Comparison of ENCODE assay signal across 18 cellular contexts in the genomic region with DNA sequence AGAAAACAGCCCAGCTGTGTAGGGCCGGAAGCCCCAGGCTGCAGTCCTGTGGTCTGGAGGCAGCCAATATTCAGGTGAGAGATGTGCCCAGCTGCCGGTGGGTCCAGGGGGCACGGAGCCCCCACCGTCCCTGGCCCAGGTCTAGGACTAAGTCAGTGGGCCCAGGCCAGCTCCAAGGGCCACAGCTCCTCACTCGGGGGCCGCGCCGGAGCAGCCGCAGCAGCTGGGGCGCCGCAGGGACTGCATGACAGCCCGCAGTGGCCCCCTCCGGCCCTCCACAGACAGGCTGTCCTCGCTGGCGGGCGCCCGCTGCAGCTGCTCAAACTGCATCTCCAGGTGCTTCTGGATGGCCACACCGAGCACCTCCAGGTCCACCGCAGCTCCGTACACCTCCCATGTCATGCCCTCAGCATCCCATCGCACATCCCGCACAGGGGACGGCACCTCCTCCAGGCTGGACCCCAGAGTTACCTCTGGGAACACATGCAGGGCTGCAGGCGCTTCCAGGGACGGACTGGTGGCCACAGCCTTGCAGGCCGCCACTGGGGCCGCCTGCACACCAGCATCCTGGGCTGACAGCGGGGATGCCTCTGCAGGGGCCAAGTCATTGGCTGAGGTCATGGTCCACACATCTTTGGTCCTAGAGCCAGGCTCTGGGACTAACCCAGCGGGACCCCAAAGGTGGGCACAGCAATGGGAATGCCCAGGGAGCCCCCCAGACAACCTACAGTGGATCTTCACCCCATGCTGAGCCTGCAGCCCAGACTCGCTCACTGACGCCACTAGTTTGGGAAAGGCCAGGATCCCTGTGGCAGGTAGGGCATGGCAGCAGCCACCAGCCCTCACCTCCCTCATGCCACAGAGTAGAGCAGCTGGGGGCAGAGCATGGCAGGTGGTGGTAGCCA. TPM values are rescaled to one million over a fixed set of nuclear protein-coding genes. Genes with fewer than 3 reads are reported as not detected.
DNase-seq lines count a peak whose midpoint lies in the region; ATAC-seq, FAIRE-seq and TF ChIP-seq lines count a peak whose summit lies in the region.
"Had no signal": no experiment of that assay in that cellular context is flagged by ENCODE, and none has a peak within 500 bp of the region (broad histone marks: within the 10 kb centered on the region; RNA-seq: fewer than 3 reads in every experiment).

No MANE protein-coding gene starts in this region.

- H3K4me1 ChIP-seq in Peyer's patch = no peaks in the 10 kb centered on the region
- no peaks in the 10 kb centered on the region for H3K4me1 ChIP-seq in pancreas
- peaks cover 18% of the 10 kb centered on the region for H3K4me1 ChIP-seq in PC-3 (ENCODE audit: insufficient read depth, low read length)
- H3K4me1 ChIP-seq: breast epithelium had no signal

- H3K27me3 ChIP-seq in Peyer's patch (no peaks in the 10 kb centered on the region), pancreas (no peaks in the 10 kb centered on the region), PC-3 (ENCODE audit: low read length) (no peaks in the 10 kb centered on the region)
- H3K27me3 ChIP-seq: breast epithelium had no signal

- intact Hi-C loops in CD14-positive monocyte (cut with micrococcal nuclease) (no loop called here), Right ventricle myocardium superior (cut with DNase I) (no loop called here), pancreas (cut with DNase I) (no loop called here), PC-3 (cut with micrococcal nuclease) (no loop called here)

- no peak overlapping the region for H3K9ac ChIP-seq in PC-3 (ENCODE audit: low read length)
- H3K9ac ChIP-seq: parathyroid adenoma had no signal

- no peak overlapping the region for H3K4me3 ChIP-seq in Peyer's patch
- H3K4me3 ChIP-seq in pancreas = no peak overlapping the region
- no peak overlapping the region for H3K4me3 ChIP-seq in PC-3 (ENCODE audit: low read length)
- H3K4me3 ChIP-seq: breast epithelium, lung had no signal

- H3K9me2 ChIP-seq in PC-3 (replicated peaks; ENCODE audit: low read length) = no peaks in the 10 kb centered on the region

- H3K4me1 Mint-ChIP-seq in CD14-positive monocyte = peaks cover 4% of the 10 kb centered on the region

- H3K9me3 ChIP-seq in Peyer's patch (no peaks in the 10 kb centered on the region), pancreas (no peaks in the 10 kb centered on the region), PC-3 (ENCODE audit: low read length) (no peaks in the 10 kb centered on the region)
- H3K9me3 ChIP-seq: breast epithelium had no signal

- ATAC-seq in Right ventricle myocardium superior (ENCODE audit: poor library complexity) = no peak
- no peak for ATAC-seq in pancreas
- no peak for ATAC-seq in GM19351 (IDR thresholded peaks at IDR 0.05; ENCODE audit: unreplicated experiment)
- ATAC-seq in PC-3 = no peak
- ATAC-seq in GM19328 (IDR thresholded peaks at IDR 0.05; ENCODE audit: unreplicated experiment) = no peak
- ATAC-seq: activated T-cell treated with anti-CD3 and anti-CD28 coated beads, Interleukin-2, amount 50 U/mL, for 4 hours had no signal

- CTCF ChIA-PET in PC-3 (lab: Charles Lee) = no interaction called here

- TF ChIP-seq CTCF in CD14-positive monocyte (IDR thresholded peaks at IDR 0.05) (peak; percentile 5), Peyer's patch (IDR thresholded peaks at IDR 0.05) (no peak), pancreas (IDR thresholded peaks at IDR 0.05) (no peak), PC-3 (conservative IDR thresholded peaks at IDR 0.05; ENCODE audit: low read depth, low read length) (no peak)

- FAIRE-seq in pancreas (lab: Jason Lieb, UNC) = no peak
- FAIRE-seq: GM18507 had no signal

- peak; percentile 48 for DNase-seq in CD14-positive monocyte (ENCODE audit: low spot score)
- DNase-seq in Peyer's patch = peak; percentile 15 to 52 (median 48)
- peak; percentile 44 for DNase-seq in Right ventricle myocardium superior
- peak in 5 of 6 donors; percentile 2 to 84 (median 13) for DNase-seq in pancreas
- DNase-seq in PC-3 = no peak
- no peak for DNase-seq in NCI-H2227 (lab: John Stamatoyannopoulos, UW; ENCODE audit: unreplicated experiment)
- DNase-seq: activated T-cell treated with anti-CD3 and anti-CD28 coated beads, Interleukin-2, amount 50 U/mL, for 4 hours; C1 segment of cervical spinal cord; KG1; NCI-H1694 treated with DMSO at 0.1 percent for 48 hours; NCI-H748 treated with DMSO at 0.1 percent for 48 hours had no signal

- H3F3A ChIP-seq in PC-3 (ENCODE audit: low read length, unreplicated experiment) = no peaks in the 10 kb centered on the region

- no TSS peak for BruUV-seq in PC-3 (replicated peaks; lab: Mats Ljungman, UMichigan)

- POLR2A ChIA-PET in PC-3 (lab: Charles Lee; ENCODE audit: unreplicated experiment) = no interaction called here

- H3K4me2 ChIP-seq in PC-3 (ENCODE audit: low read length) = no peak overlapping the region

- no peak for TF ChIP-seq POLR2A in Peyer's patch (IDR thresholded peaks at IDR 0.05)

- no peaks in the 10 kb centered on the region for H3K79me2 ChIP-seq in PC-3 (ENCODE audit: low read length)
- H3K79me2 ChIP-seq: parathyroid adenoma had no signal

- H3K36me3 Mint-ChIP-seq in CD14-positive monocyte = no peaks in the 10 kb centered on the region

- no peaks in the 10 kb centered on the region for H3K9me3 Mint-ChIP-seq in CD14-positive monocyte
- H3K9me3 Mint-ChIP-seq: activated T-cell treated with anti-CD3 and anti-CD28 coated beads, Interleukin-2, amount 50 U/mL, for 4 hours had no signal

- 89 to 92% methylated on average over 31 of the region's 31 CpGs for WGBS in pancreas, 2 donors

- H3K36me3 ChIP-seq in Peyer's patch (no peaks in the 10 kb centered on the region), pancreas (no peaks in the 10 kb centered on the region), PC-3 (ENCODE audit: low read depth, low read length) (no peaks in the 10 kb centered on the region)
- H3K36me3 ChIP-seq: breast epithelium had no signal

- H3K27me3 Mint-ChIP-seq in CD14-positive monocyte (ENCODE audit: low read depth in 3 of 3) = peaks cover 0 to 2% (median 0%) of the 10 kb centered on the region in 3 donors

- H2AFZ ChIP-seq in PC-3 (ENCODE audit: low read length) = no peak overlapping the region
- H2AFZ ChIP-seq: parathyroid adenoma had no signal

- H4K20me1 ChIP-seq in PC-3 (ENCODE audit: low read length) = no peaks in the 10 kb centered on the region

- no peak overlapping the region for H3K4me3 Mint-ChIP-seq in CD14-positive monocyte
- H3K4me3 Mint-ChIP-seq: activated T-cell treated with anti-CD3 and anti-CD28 coated beads, Interleukin-2, amount 50 U/mL, for 4 hours had no signal

- H3K27ac Mint-ChIP-seq in CD14-positive monocyte = no peak overlapping the region

- H3K27ac ChIP-seq in Peyer's patch (no peak overlapping the region), pancreas (no peak overlapping the region), PC-3 (ENCODE audit: low read length) (no peak overlapping the region)
- H3K27ac ChIP-seq: breast epithelium, parathyroid adenoma had no signal

RNA-seq across cellular contexts. Expression of a gene that starts 7.0 kb away (rescaled TPM):
- polyA plus RNA-seq in CD14-positive monocyte (not detected), pancreas (10 to 100 TPM in 1 of 2 donors, 1 to 10 TPM in 1; 6.0 to 12.3 TPM)
- total RNA-seq in Peyer's patch (10 to 100 TPM in 3 of 4 donors, 1 to 10 TPM in 1; 6.6 to 79.9 (median 54.7) TPM), Right ventricle myocardium superior (not detected), pancreas (10 to 100 TPM in 1 of 6 donors, 1 to 10 TPM in 5; 3.7 to 14.0 (median 4.3) TPM), PC-3 (2014; rRNA removed) (3.1 and 5.8 TPM in 2 replicates)
- total RNA-seq: activated T-cell treated with anti-CD3 and anti-CD28 coated beads, Interleukin-2, amount 50 U/mL, for 4 hours; SK-MEL-5 had no signal

RNA-seq across cellular contexts. Expression of a gene that starts 29.5 kb away (rescaled TPM):
- under 1 TPM in 1 of 2 donors, not detected in 1; 0.23 TPM for polyA plus RNA-seq in CD14-positive monocyte
- total RNA-seq in Peyer's patch = 1 to 10 TPM in 1 of 4 donors, under 1 TPM in 3; 0.18 to 4.1 (median 0.46) TPM
- total RNA-seq in Right ventricle myocardium superior = 2.7 TPM
- 10 to 100 TPM in 1 of 6 donors, 1 to 10 TPM in 5; 2.1 to 10.7 (median 3.9) TPM for total RNA-seq in pancreas
- 1 to 10 TPM; 2.7 to 3.7 TPM for polyA plus RNA-seq in pancreas
- total RNA-seq in PC-3 (2014; rRNA removed) = not detected in 2 replicates
- total RNA-seq: SK-MEL-5 had no signal

Comparison
In these comparisons a context has a peak if more than half of its experiments do, and no peak if none do; other contexts are left out.
1. DNase-seq: peak in CD14-positive monocyte (single experiment), Peyer's patch (3 of 3), Right ventricle myocardium superior (single experiment) and pancreas (5 of 6); none in PC-3 (single experiment) and NCI-H2227 (single experiment).